24 cellular contexts compared by ENCODE assay signal in genomic region chr15:98147415-98147814, GRCh38.
A peak's percentile ranks its signal among the peaks of the same experiment; 100 is the strongest.
DNase-seq lines count a peak whose midpoint lies in the region; ATAC-seq and TF ChIP-seq lines count a peak whose summit lies in the region.
"Had no signal": no experiment of that assay in that cellular context is flagged by ENCODE, and none has a peak within 500 bp of the region (broad histone marks: within the 10 kb centered on the region; RNA-seq: fewer than 3 reads in every experiment).

No MANE protein-coding gene starts in this region.

- H3K27ac Mint-ChIP-seq in stimulated activated naive B cell treated with anti-CD40 and anti-IgM and Interleukin-4, amounts not matched to agents 10 μg/mL and 1 μg/mL and 100 μg/mL, for 72 hours: no peak overlapping the region
- H3K27ac Mint-ChIP-seq: activated naive CD8-positive, alpha-beta T cell; activated T-helper 2 cell treated with anti-CD3 and anti-CD28 coated beads, Interferon-gamma antibody, Interleukin-2, Interleukin-4, amounts not matched to agents 10 μg/mL and 5 μg/mL and 100 μg/mL, durations not matched to agents 14 hours and 24 hours and 36 hours; nephron progenitor cell; stimulated activated effector memory CD8-positive, alpha-beta T cell treated with anti-CD3 and anti-CD28 coated beads, Interleukin-12 subunit alpha, Interleukin-12 subunit beta, amount 100 ng/mL, for 72 hours; T-helper 17 cell had no signal

- H3K9me3 ChIP-seq in gastrocnemius medialis: no peaks in the 10 kb centered on the region
- H3K9me3 ChIP-seq: BE2C, ovary, transverse colon had no signal

- intact Hi-C loops in gastrocnemius medialis (cut with DNase I; ENCODE audit: low total_unique reads): no loop called here

- TF ChIP-seq CTCF in gastrocnemius medialis (IDR thresholded peaks at IDR 0.05 in 4 of 5, conservative IDR thresholded peaks at IDR 0.05 in 1 of 5): no peak

- in situ Hi-C loops in gastrocnemius medialis (cut with MboI; ENCODE audit: low sequenced_read_pairs in 4 of 4): no loop called here

- DNase-seq in NAMALWA (ENCODE audit: low spot score): peak; percentile 70
- peak; percentile 51 for DNase-seq in SKM-1 (lab: John Stamatoyannopoulos, UW; ENCODE audit: unreplicated experiment)
- no peak for DNase-seq in stimulated activated naive B cell treated with anti-CD40 and anti-IgM and Interleukin-4, amounts not matched to agents 10 μg/mL and 1 μg/mL and 100 μg/mL, for 72 hours
- no peak for DNase-seq in NCI-H187 (lab: John Stamatoyannopoulos, UW)
- DNase-seq in gastrocnemius medialis: no peak
- DNase-seq in NCI-H526 treated with DMSO at 0.1 percent for 48 hours (lab: John Stamatoyannopoulos, UW): no peak
- no peak for DNase-seq in GM03348 (ENCODE audit: low spot score)
- DNase-seq: BE2C; effector CD4-positive, alpha-beta T cell; GM23248; IMR-90; mammary epithelial cell; NCI-H1417; NCI-H2029 treated with DMSO at 0.1 percent for 48 hours; NCI-H2227 treated with DMSO at 0.1 percent for 48 hours; NCI-H69; nephron progenitor cell; ovary; T-helper 17 cell; transverse colon had no signal

- no peaks in the 10 kb centered on the region for H3K36me3 Mint-ChIP-seq in stimulated activated naive B cell treated with anti-CD40 and anti-IgM and Interleukin-4, amounts not matched to agents 10 μg/mL and 1 μg/mL and 100 μg/mL, for 72 hours
- H3K36me3 Mint-ChIP-seq: activated naive CD8-positive, alpha-beta T cell; stimulated activated effector memory CD8-positive, alpha-beta T cell treated with anti-CD3 and anti-CD28 coated beads, Interleukin-12 subunit alpha, Interleukin-12 subunit beta, amount 100 ng/mL, for 72 hours had no signal

- no peaks in the 10 kb centered on the region for H3K27me3 ChIP-seq in gastrocnemius medialis
- H3K27me3 ChIP-seq: ovary, transverse colon had no signal

- H3K4me1 ChIP-seq in gastrocnemius medialis: no peaks in the 10 kb centered on the region
- H3K4me1 ChIP-seq: BE2C, transverse colon had no signal

- peak; percentile 43 for ATAC-seq in GM21619 (IDR thresholded peaks at IDR 0.05; ENCODE audit: unreplicated experiment)
- ATAC-seq in stimulated activated naive B cell treated with anti-CD40 and anti-IgM and Interleukin-4, amounts not matched to agents 10 μg/mL and 1 μg/mL and 100 μg/mL, for 72 hours (replicated peaks): peak; percentile 50 to 54
- ATAC-seq in gastrocnemius medialis: no peak
- ATAC-seq: stimulated activated effector memory CD8-positive, alpha-beta T cell treated with anti-CD3 and anti-CD28 coated beads, Interleukin-12 subunit alpha, Interleukin-12 subunit beta, amount 100 ng/mL, for 72 hours; T-helper 17 cell had no signal

- no peaks in the 10 kb centered on the region for H3K27me3 Mint-ChIP-seq in stimulated activated naive B cell treated with anti-CD40 and anti-IgM and Interleukin-4, amounts not matched to agents 10 μg/mL and 1 μg/mL and 100 μg/mL, for 72 hours

- H3K36me3 ChIP-seq in gastrocnemius medialis: no peaks in the 10 kb centered on the region
- H3K36me3 ChIP-seq: BE2C, ovary, transverse colon had no signal

- H3K4me3 ChIP-seq in gastrocnemius medialis: no peak overlapping the region
- H3K4me3 ChIP-seq: GM23248, ovary, transverse colon had no signal

- no peak overlapping the region for H3K27ac ChIP-seq in gastrocnemius medialis
- H3K27ac ChIP-seq: GM23248, ovary, transverse colon had no signal

- peaks cover 8 to 39% of the 10 kb centered on the region in 2 donors for H3K4me1 Mint-ChIP-seq in stimulated activated naive B cell treated with anti-CD40 and anti-IgM and Interleukin-4, amounts not matched to agents 10 μg/mL and 1 μg/mL and 100 μg/mL, for 72 hours
- H3K4me1 Mint-ChIP-seq: stimulated activated effector memory CD8-positive, alpha-beta T cell treated with anti-CD3 and anti-CD28 coated beads, Interleukin-12 subunit alpha, Interleukin-12 subunit beta, amount 100 ng/mL, for 72 hours; T-helper 17 cell had no signal

- no peak for TF ChIP-seq POLR2A in gastrocnemius medialis (IDR thresholded peaks at IDR 0.05)

- peaks cover 0 to 3% of the 10 kb centered on the region in 2 donors for H3K9me3 Mint-ChIP-seq in stimulated activated naive B cell treated with anti-CD40 and anti-IgM and Interleukin-4, amounts not matched to agents 10 μg/mL and 1 μg/mL and 100 μg/mL, for 72 hours
- H3K9me3 Mint-ChIP-seq: activated T-helper 2 cell treated with anti-CD3 and anti-CD28 coated beads, Interferon-gamma antibody, Interleukin-2, Interleukin-4, amounts not matched to agents 10 μg/mL and 5 μg/mL and 100 μg/mL, durations not matched to agents 14 hours and 24 hours and 36 hours had no signal

- no peak overlapping the region for H3K4me3 Mint-ChIP-seq in stimulated activated naive B cell treated with anti-CD40 and anti-IgM and Interleukin-4, amounts not matched to agents 10 μg/mL and 1 μg/mL and 100 μg/mL, for 72 hours
- H3K4me3 Mint-ChIP-seq: activated naive CD8-positive, alpha-beta T cell; nephron progenitor cell; stimulated activated effector memory CD8-positive, alpha-beta T cell treated with anti-CD3 and anti-CD28 coated beads, Interleukin-12 subunit alpha, Interleukin-12 subunit beta, amount 100 ng/mL, for 72 hours; T-helper 17 cell had no signal

Comparison
In these comparisons a context has a peak if more than half of its experiments do, and no peak if none do; other contexts are left out.
1. ATAC-seq: peak in GM21619 (single experiment) and stimulated activated naive B cell treated with anti-CD40 and anti-IgM and Interleukin-4, amounts not matched to agents 10 μg/mL and 1 μg/mL and 100 μg/mL, for 72 hours (2 of 2); none in gastrocnemius medialis (0 of 2).
2. DNase-seq: peak in NAMALWA (single experiment) and SKM-1 (single experiment); none in stimulated activated naive B cell treated with anti-CD40 and anti-IgM and Interleukin-4, amounts not matched to agents 10 μg/mL and 1 μg/mL and 100 μg/mL, for 72 hours (single experiment), NCI-H187 (0 of 2), gastrocnemius medialis (0 of 2), NCI-H526 treated with DMSO at 0.1 percent for 48 hours (single experiment) and GM03348 (single experiment).